Comparison of ENCODE assay signal across 16 cellular contexts in the genomic region with DNA sequence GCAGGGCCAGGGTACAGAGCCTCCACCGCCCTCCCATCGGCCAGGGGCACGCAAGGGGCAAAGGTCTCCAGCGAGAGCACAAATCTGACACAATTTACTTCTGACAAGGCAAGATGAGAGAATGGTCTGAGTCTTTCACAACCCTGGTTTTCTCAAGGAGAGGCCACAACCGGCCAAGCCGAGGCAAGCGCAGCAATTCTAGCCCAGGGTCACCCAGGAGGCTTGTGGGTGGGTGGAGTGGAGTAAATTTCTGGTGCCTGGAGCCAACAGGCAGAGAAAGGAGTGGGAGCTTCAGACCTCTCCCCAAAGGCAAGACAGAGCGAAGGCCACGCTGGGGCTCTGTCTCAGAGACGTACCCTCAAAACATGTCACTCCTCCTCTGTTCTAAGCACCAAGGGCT. TPM values are rescaled to one million over a fixed set of nuclear protein-coding genes. Genes with fewer than 3 reads are reported as not detected.
A peak's percentile ranks its signal among the peaks of the same experiment; 100 is the strongest.
DNase-seq lines count a peak whose midpoint lies in the region; ATAC-seq and TF ChIP-seq lines count a peak whose summit lies in the region.
"Had no signal": no experiment of that assay in that cellular context is flagged by ENCODE, and none has a peak within 500 bp of the region (broad histone marks: within the 10 kb centered on the region; RNA-seq: fewer than 3 reads in every experiment).

No MANE protein-coding gene starts in this region.

- H3K27ac Mint-ChIP-seq in CD8-positive, alpha-beta memory T cell = peak overlapping the region; percentile 46 to 95 (median 86)
- H3K27ac Mint-ChIP-seq in progenitor cell of endocrine pancreas (peak overlapping the region; percentile 49), endodermal cell (no peak overlapping the region)

- H3F3A ChIP-seq in SU-DHL-6 (ENCODE audit: insufficient read depth) = peaks cover 44% of the 10 kb centered on the region

- TF ChIP-seq CTCF in SU-DHL-6 (IDR thresholded peaks at IDR 0.05; ENCODE audit: insufficient read depth, low read length, poor library complexity, severe bottlenecking) = no peak
- no peak for TF ChIP-seq CTCF in progenitor cell of endocrine pancreas (IDR thresholded peaks at IDR 0.05; ENCODE audit: unreplicated experiment)
- TF ChIP-seq CTCF in endodermal cell (conservative IDR thresholded peaks at IDR 0.05) = no peak

- peaks cover 0 to 52% (median 7%) of the 10 kb centered on the region in 3 donors for H3K36me3 Mint-ChIP-seq in CD8-positive, alpha-beta memory T cell
- H3K36me3 Mint-ChIP-seq in progenitor cell of endocrine pancreas (ENCODE audit: insufficient read depth) = peaks cover 12% of the 10 kb centered on the region
- H3K36me3 Mint-ChIP-seq in endodermal cell (ENCODE audit: low read depth) = peaks cover 31% of the 10 kb centered on the region

- H3K4me2 ChIP-seq in SU-DHL-6 (ENCODE audit: low read depth, low read length, poor library complexity, severe bottlenecking) = peak overlapping the region; percentile 93

- H3K4me3 Mint-ChIP-seq in CD8-positive, alpha-beta memory T cell = peak overlapping the region in 2 of 7 donors; percentile 21 to 44
- no peak overlapping the region for H3K4me3 Mint-ChIP-seq in progenitor cell of endocrine pancreas (ENCODE audit: low read depth)
- H3K4me3 Mint-ChIP-seq in endodermal cell = no peak overlapping the region

- peaks cover 26% of the 10 kb centered on the region for H3K4me1 ChIP-seq in CD8-positive, alpha-beta memory T cell (ENCODE audit: insufficient read depth, low read length)
- H3K4me1 ChIP-seq in effector memory CD4-positive, alpha-beta T cell (ENCODE audit: control insufficient read depth, insufficient read depth, low read length, poor library complexity, severe bottlenecking) = peaks cover 27% of the 10 kb centered on the region
- peaks cover 6% of the 10 kb centered on the region for H3K4me1 ChIP-seq in endodermal cell (ENCODE audit: control insufficient read depth, insufficient read depth, low read length)
- H3K4me1 ChIP-seq: BE2C had no signal

- POLR2A ChIA-PET in CD8-positive, alpha-beta memory T cell (lab: Charles Lee) = no interaction called here

- H3K79me2 ChIP-seq in SU-DHL-6 (ENCODE audit: insufficient read depth, low read length) = 0 out of 2 replicates have a peak, but pooled peaks cover 9% of the 10 kb centered on the region

- CTCF ChIA-PET in CD8-positive, alpha-beta memory T cell (lab: Charles Lee) = no interaction called here

- H3K27me3 Mint-ChIP-seq in CD8-positive, alpha-beta memory T cell = peaks cover 0 to 4% of the 10 kb centered on the region in 2 donors
- H3K27me3 Mint-ChIP-seq in progenitor cell of endocrine pancreas (no peaks in the 10 kb centered on the region), endodermal cell (ENCODE audit: insufficient read depth) (no peaks in the 10 kb centered on the region)

- no peak for ATAC-seq in HG02610 (IDR thresholded peaks at IDR 0.05; ENCODE audit: unreplicated experiment)
- ATAC-seq: mucosa of descending colon; stimulated activated naive CD8-positive, alpha-beta T cell treated with anti-CD3 and anti-CD28 coated beads, Interleukin-15, Interleukin-2, amounts not matched to agents 100 U/mL and 50 U/mL, for 24 hours had no signal

- no peaks in the 10 kb centered on the region for H3K9me3 ChIP-seq in CD8-positive, alpha-beta memory T cell (ENCODE audit: low read length)
- no peaks in the 10 kb centered on the region for H3K9me3 ChIP-seq in SU-DHL-6 (ENCODE audit: insufficient read depth, low read length)
- no peaks in the 10 kb centered on the region for H3K9me3 ChIP-seq in effector memory CD4-positive, alpha-beta T cell (ENCODE audit: control insufficient read depth, low read length)
- no peaks in the 10 kb centered on the region for H3K9me3 ChIP-seq in endodermal cell (ENCODE audit: control insufficient read depth, low read length)
- H3K9me3 ChIP-seq: BE2C, mucosa of descending colon, right atrium auricular region had no signal

- no peak for DNase-seq in CD8-positive, alpha-beta memory T cell
- DNase-seq in effector memory CD4-positive, alpha-beta T cell = no peak
- DNase-seq in progenitor cell of endocrine pancreas (ENCODE audit: low spot score, unreplicated experiment) (no peak), NCI-H1048 (lab: John Stamatoyannopoulos, UW) (no peak), C1 segment of cervical spinal cord (lab: John Stamatoyannopoulos, UW) (no peak), endodermal cell (no peak)
- DNase-seq: BE2C; GF-D8; HCEC 1CT; mucosa of descending colon; NCI-H446; stimulated activated CD4-positive, alpha-beta T cell treated with anti-CD3 and anti-CD28 coated beads, Interleukin-4, amount 100 ng/mL, for 24 hours; stimulated activated naive CD8-positive, alpha-beta T cell treated with anti-CD3 and anti-CD28 coated beads, Interleukin-15, Interleukin-2, amounts not matched to agents 100 U/mL and 50 U/mL, for 24 hours had no signal

- H3K4me3 ChIP-seq in CD8-positive, alpha-beta memory T cell (ENCODE audit: low read length) = no peak overlapping the region
- H3K4me3 ChIP-seq in SU-DHL-6 (ENCODE audit: insufficient read depth, low read length, poor library complexity, severe bottlenecking) = peak overlapping the region; percentile 78
- H3K4me3 ChIP-seq in effector memory CD4-positive, alpha-beta T cell (ENCODE audit: insufficient read depth, low read depth, low read length, poor library complexity, severe bottlenecking) = no peak overlapping the region
- H3K4me3 ChIP-seq in endodermal cell (ENCODE audit: low read length) = no peak overlapping the region
- H3K4me3 ChIP-seq: mucosa of descending colon, right atrium auricular region had no signal

- H3K9ac ChIP-seq in SU-DHL-6 (ENCODE audit: low read length) = peak overlapping the region; percentile 62
- H3K9ac ChIP-seq in endodermal cell (ENCODE audit: extremely low read depth, low read length, poor library complexity, severe bottlenecking) = no peak overlapping the region

- no peak overlapping the region for H2AFZ ChIP-seq in SU-DHL-6 (ENCODE audit: low read depth, low read length, severe bottlenecking)

- H3K36me3 ChIP-seq in CD8-positive, alpha-beta memory T cell (ENCODE audit: insufficient read depth, low read length) = peaks cover 27% of the 10 kb centered on the region
- H3K36me3 ChIP-seq in SU-DHL-6 (ENCODE audit: low read length) (no peaks in the 10 kb centered on the region), endodermal cell (ENCODE audit: control insufficient read depth, insufficient read depth, low read length) (peaks cover 38% of the 10 kb centered on the region)
- peaks cover 31% of the 10 kb centered on the region for H3K36me3 ChIP-seq in effector memory CD4-positive, alpha-beta T cell (ENCODE audit: control insufficient read depth, insufficient read depth, low read length)

- peaks cover 34 to 55% (median 36%) of the 10 kb centered on the region in 3 donors for H3K4me1 Mint-ChIP-seq in CD8-positive, alpha-beta memory T cell
- peaks cover 21% of the 10 kb centered on the region for H3K4me1 Mint-ChIP-seq in progenitor cell of endocrine pancreas (ENCODE audit: low read depth)
- peaks cover 11% of the 10 kb centered on the region for H3K4me1 Mint-ChIP-seq in endodermal cell

- no peaks in the 10 kb centered on the region for H3K9me3 Mint-ChIP-seq in CD8-positive, alpha-beta memory T cell
- H3K9me3 Mint-ChIP-seq in progenitor cell of endocrine pancreas (ENCODE audit: low read depth) (no peaks in the 10 kb centered on the region), endodermal cell (no peaks in the 10 kb centered on the region)

- no peaks in the 10 kb centered on the region for H3K9me2 ChIP-seq in SU-DHL-6 (replicated peaks; ENCODE audit: insufficient read depth, low read length)

- H4K20me1 ChIP-seq in SU-DHL-6 (ENCODE audit: low read depth, low read length) = no peaks in the 10 kb centered on the region

- H3K27me3 ChIP-seq in CD8-positive, alpha-beta memory T cell (ENCODE audit: insufficient read depth, low read length, poor library complexity, severe bottlenecking) = no peaks in the 10 kb centered on the region
- H3K27me3 ChIP-seq in SU-DHL-6 (ENCODE audit: low read length) = no peaks in the 10 kb centered on the region
- H3K27me3 ChIP-seq in effector memory CD4-positive, alpha-beta T cell (replicated peaks; ENCODE audit: control insufficient read depth, insufficient read depth, low read length, poor library complexity, severe bottlenecking) = no peaks in the 10 kb centered on the region
- no peaks in the 10 kb centered on the region for H3K27me3 ChIP-seq in endodermal cell (ENCODE audit: control insufficient read depth, insufficient read depth, low read length, poor library complexity, severe bottlenecking)
- H3K27me3 ChIP-seq: BE2C, right atrium auricular region had no signal

- 89 to 94% methylated on average over 6 to 10 of the region's 10 CpGs for WGBS in endodermal cell (ENCODE audit: insufficient coverage in 1 of 2, insufficient read length in 1 of 2), 2 experiments

- H3K27ac ChIP-seq in CD8-positive, alpha-beta memory T cell (ENCODE audit: low read depth, low read length) = no peak overlapping the region
- H3K27ac ChIP-seq in SU-DHL-6 (ENCODE audit: low read depth, low read length) (peak overlapping the region; percentile 89), endodermal cell (ENCODE audit: low read depth, low read length) (no peak overlapping the region)
- peak overlapping the region; percentile 35 for H3K27ac ChIP-seq in effector memory CD4-positive, alpha-beta T cell (ENCODE audit: insufficient read depth, low read length, poor library complexity, severe bottlenecking)

RNA-seq across cellular contexts. Expression of a gene that starts 9.3 kb away (rescaled TPM):
- total RNA-seq in CD8-positive, alpha-beta memory T cell = 1 to 10 TPM; 2.6 to 3.2 TPM
- 14.4 TPM for polyA plus RNA-seq in CD8-positive, alpha-beta memory T cell
- total RNA-seq in progenitor cell of endocrine pancreas (39.4 and 47.3 TPM in 2 replicates), endodermal cell (10 to 100 TPM; 28.5 to 35.2 TPM)
- polyA plus RNA-seq in endodermal cell (2013, experiment 1 of 2) = 15.0 TPM
- polyA plus RNA-seq in endodermal cell (2013, experiment 2 of 2) = 6.5 TPM

RNA-seq across cellular contexts. Expression of a gene that starts 14.1 kb away (rescaled TPM):
- 10 to 100 TPM; 35.1 to 43.2 TPM for total RNA-seq in CD8-positive, alpha-beta memory T cell
- 63.4 TPM for polyA plus RNA-seq in CD8-positive, alpha-beta memory T cell
- 28.0 and 34.6 TPM in 2 replicates for total RNA-seq in progenitor cell of endocrine pancreas
- total RNA-seq in endodermal cell = 10 to 100 TPM; 32.2 to 37.8 TPM
- 22.9 TPM for polyA plus RNA-seq in endodermal cell (2013, experiment 1 of 2)
- polyA plus RNA-seq in endodermal cell (2013, experiment 2 of 2) = 18.8 TPM

RNA-seq across cellular contexts. Expression of a gene that starts 24.7 kb away (rescaled TPM):
- 1 to 10 TPM; 1.1 to 2.0 TPM for total RNA-seq in CD8-positive, alpha-beta memory T cell
- polyA plus RNA-seq in CD8-positive, alpha-beta memory T cell = 0.43 TPM
- total RNA-seq in progenitor cell of endocrine pancreas (2.8 and 3.7 TPM in 2 replicates), endodermal cell (1 to 10 TPM; 1.1 to 1.5 TPM)
- polyA plus RNA-seq in endodermal cell (2013, experiment 1 of 2) = 1.2 TPM
- polyA plus RNA-seq in endodermal cell (2013, experiment 2 of 2) = not detected

RNA-seq across cellular contexts. Expression of a gene that starts 46.3 kb away (rescaled TPM):
- total RNA-seq in CD8-positive, alpha-beta memory T cell = 1 to 10 TPM in 1 of 2 experiments, under 1 TPM in 1; 0.98 to 1.1 TPM
- polyA plus RNA-seq in CD8-positive, alpha-beta memory T cell = 0.23 TPM
- total RNA-seq in progenitor cell of endocrine pancreas = 43.0 and 48.1 TPM in 2 replicates
- 10 to 100 TPM; 11.2 to 12.8 TPM for total RNA-seq in endodermal cell
- polyA plus RNA-seq in endodermal cell (2013, experiment 1 of 2) = 23.9 TPM
- 18.4 TPM for polyA plus RNA-seq in endodermal cell (2013, experiment 2 of 2)

Comparison
In these comparisons a context has a peak if more than half of its experiments do, and no peak if none do; other contexts are left out.
1. H3K27ac ChIP-seq: peak in SU-DHL-6 (single experiment) and effector memory CD4-positive, alpha-beta T cell (single experiment); none in CD8-positive, alpha-beta memory T cell (single experiment) and endodermal cell (single experiment).